In genomic region chr20:57583289-57584257, GRCh38 we compare ENCODE assay signal across 1 cellular context.
TF ChIP-seq lines count a peak whose summit lies in the region.

No MANE protein-coding gene starts in this region.

TF ChIP-seq in GM23338, 12 proteins besides CTCF, POLR2A, EP300 and RAD21 (continued from another document):
- TF ChIP-seq ZNF462 (CRISPR knock-in tag; IDR thresholded peaks at IDR 0.05) (no peak), ETS1 (IDR thresholded peaks at IDR 0.05) (no peak), JUNB (IDR thresholded peaks at IDR 0.05; ENCODE audit: unreplicated experiment) (no peak), NANOG (IDR thresholded peaks at IDR 0.05; ENCODE audit: borderline replicate concordance) (no peak), REST (IDR thresholded peaks at IDR 0.05; ENCODE audit: unreplicated experiment) (no peak)
